21 cellular contexts compared by ENCODE assay signal in the genomic region with DNA sequence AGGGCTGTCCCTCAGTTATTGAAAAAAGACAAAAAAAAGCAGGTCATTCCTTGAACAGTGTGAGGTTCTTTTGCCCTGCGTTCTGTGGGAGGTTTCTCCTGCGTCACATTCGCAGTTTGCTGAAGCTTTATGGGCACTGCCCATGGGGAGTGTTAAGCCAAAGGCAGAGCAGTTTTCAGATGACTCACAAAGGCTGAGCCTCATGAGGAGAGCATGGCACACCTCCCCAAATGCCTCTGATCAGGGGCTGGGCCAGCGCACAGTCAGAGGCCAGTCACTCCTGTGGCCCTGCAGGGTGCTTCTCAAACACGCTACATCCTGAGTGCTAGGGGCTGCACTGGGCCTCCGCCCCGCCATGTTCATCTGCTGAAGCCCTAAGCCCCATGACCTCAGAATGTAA. TPM values are rescaled to one million over a fixed set of nuclear protein-coding genes. Genes with fewer than 3 reads are reported as not detected.
"Had no signal": no experiment of that assay in that cellular context is flagged by ENCODE, and none has a peak within 500 bp of the region (broad histone marks: within the 10 kb centered on the region; RNA-seq: fewer than 3 reads in every experiment).

No MANE protein-coding gene starts in this region.

- H3K27me3 ChIP-seq: SJSA1 had no signal

- H3K27ac ChIP-seq: SJSA1, SK-N-MC had no signal

- DNase-seq: Karpas-422, KG1, MV-4-11, NCI-H1048, NCI-H1105, NCI-H1417, NCI-H1436 treated with DMSO at 0.1 percent for 48 hours, NCI-H1694, NCI-H187 treated with DMSO at 0.1 percent for 48 hours, NCI-H2029 treated with DMSO at 0.1 percent for 48 hours, NCI-H226, NCI-H446, NCI-H510A, NCI-H524 treated with DMSO at 0.1 percent for 48 hours, NCI-H69, NCI-H774, Right ventricle myocardium superior, RPMI8226, SIG-M5 had no signal

- H3K4me3 ChIP-seq: SJSA1, SK-N-MC had no signal

- H3K4me1 ChIP-seq: SJSA1 had no signal

- H3K36me3 ChIP-seq: SJSA1 had no signal

RNA-seq across cellular contexts. Expression of a gene that starts 38.4 kb away (rescaled TPM):
- total RNA-seq: SJSA1 had no signal
